ENCODE assay signal across 8 cellular contexts in the genomic region with DNA sequence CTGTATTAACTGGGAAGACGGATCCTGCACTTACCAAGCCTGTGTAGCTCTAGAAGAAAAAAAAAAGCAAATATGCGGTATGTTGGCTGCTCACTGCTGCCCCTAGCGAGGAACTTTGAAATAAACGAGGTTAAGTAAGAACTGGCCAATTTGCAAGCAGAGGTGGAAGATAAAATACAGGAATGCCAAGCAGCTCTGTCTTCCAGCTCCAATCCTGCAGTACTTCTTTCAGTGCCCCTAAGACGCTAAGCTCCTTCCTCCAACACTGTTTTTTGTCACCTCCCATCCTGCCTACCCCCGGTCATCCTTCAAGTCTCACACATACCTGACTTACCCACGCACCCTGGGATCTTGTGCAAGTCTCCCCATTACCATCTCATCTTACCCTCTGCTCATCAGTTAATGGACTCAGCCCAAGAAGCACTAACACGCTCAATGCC. TPM values are rescaled to one million over a fixed set of nuclear protein-coding genes. Genes with fewer than 3 reads are reported as not detected.
DNase-seq lines count a peak whose midpoint lies in the region; ATAC-seq and TF ChIP-seq lines count a peak whose summit lies in the region.

No MANE protein-coding gene starts in this region.

- H3K27ac Mint-ChIP-seq in activated naive CD4-positive, alpha-beta T cell treated with anti-CD3 and anti-CD28 coated beads, Interleukin-2, amount 50 U/mL, for 24 hours: peak overlapping the region; percentile 97

- no peaks in the 10 kb centered on the region for H3K27me3 ChIP-seq in thymus (ENCODE audit: control insufficient read depth, insufficient read depth)

- no peak for ATAC-seq in GM21447 (IDR thresholded peaks at IDR 0.05; ENCODE audit: unreplicated experiment)

- H3K4me1 Mint-ChIP-seq in activated naive CD4-positive, alpha-beta T cell treated with anti-CD3 and anti-CD28 coated beads, Interleukin-2, amount 50 U/mL, for 24 hours: peaks cover 54% of the 10 kb centered on the region

- no peaks in the 10 kb centered on the region for H3K4me1 ChIP-seq in thymus (ENCODE audit: control insufficient read depth, insufficient read depth, low read length)

- DNase-seq in ELR (ENCODE audit: low read depth) (peak; percentile 83), LNCaP clone FGC (ENCODE audit: low read depth) (peak; percentile 75), SHP77 treated with DMSO at 0.1 percent for 48 hours (lab: John Stamatoyannopoulos, UW) (peak; percentile 41), germinal center (ENCODE audit: low spot score) (peak; percentile 64), non-pigmented ciliary epithelial cell (ENCODE audit: low read depth) (peak; percentile 56)

- no peaks in the 10 kb centered on the region for H3K9me3 ChIP-seq in thymus (ENCODE audit: control insufficient read depth)

- TF ChIP-seq CTCF in LNCaP clone FGC (IDR thresholded peaks at IDR 0.05; ENCODE audit: control insufficient read depth, extremely low read depth, insufficient read depth): peak; percentile 82

- H3K36me3 Mint-ChIP-seq in activated naive CD4-positive, alpha-beta T cell treated with anti-CD3 and anti-CD28 coated beads, Interleukin-2, amount 50 U/mL, for 24 hours: peaks cover 7% of the 10 kb centered on the region

- peak overlapping the region; percentile 91 for H3K4me3 Mint-ChIP-seq in activated naive CD4-positive, alpha-beta T cell treated with anti-CD3 and anti-CD28 coated beads, Interleukin-2, amount 50 U/mL, for 24 hours

- 1% methylated on average over 8 of the region's 8 CpGs for WGBS in thymus

- no peaks in the 10 kb centered on the region for H3K27me3 Mint-ChIP-seq in activated naive CD4-positive, alpha-beta T cell treated with anti-CD3 and anti-CD28 coated beads, Interleukin-2, amount 50 U/mL, for 24 hours

- peak overlapping the region; percentile 87 for H3K27ac ChIP-seq in thymus (ENCODE audit: low read depth)

- no peaks in the 10 kb centered on the region for H3K9me3 Mint-ChIP-seq in activated naive CD4-positive, alpha-beta T cell treated with anti-CD3 and anti-CD28 coated beads, Interleukin-2, amount 50 U/mL, for 24 hours

- H3K36me3 ChIP-seq in thymus (ENCODE audit: control insufficient read depth, insufficient read depth): no peaks in the 10 kb centered on the region

- H3K4me3 ChIP-seq in LNCaP clone FGC (ENCODE audit: low read depth, low read length): peak overlapping the region; percentile 91
- H3K4me3 ChIP-seq in thymus (ENCODE audit: low read length): peak overlapping the region; percentile 61

RNA-seq across cellular contexts. Expression of gene C10orf143, which starts 0.8 kb away (rescaled TPM):
- polyA plus RNA-seq in thymus: 13.5 TPM

RNA-seq across cellular contexts. Expression of gene GLRX3, which starts 26.4 kb away (rescaled TPM):
- polyA plus RNA-seq in thymus: 72.7 TPM
